10 cellular contexts compared by ENCODE assay signal in the genomic region with DNA sequence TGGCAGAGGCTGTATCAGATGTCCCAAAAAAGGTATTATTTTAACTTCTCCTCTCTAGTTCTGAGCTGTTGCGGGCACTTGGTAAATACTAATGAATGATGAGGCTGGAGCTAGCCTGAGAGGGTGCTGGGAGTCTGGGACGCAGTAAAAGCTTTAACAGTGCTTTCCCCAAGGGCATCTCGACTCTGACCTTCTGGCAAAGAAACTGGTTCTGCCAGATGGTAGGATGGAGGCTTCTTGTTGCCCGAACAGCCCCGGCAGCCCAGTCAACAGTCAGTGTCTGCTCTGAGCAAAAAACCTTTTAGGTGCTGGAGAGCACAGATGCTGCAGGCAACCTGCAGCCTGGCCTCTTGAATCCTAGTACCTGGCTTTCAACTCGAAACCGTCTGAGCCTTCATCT. TPM values are rescaled to one million over a fixed set of nuclear protein-coding genes. Genes with fewer than 3 reads are reported as not detected.
DNase-seq lines count a peak whose midpoint lies in the region; TF ChIP-seq lines count a peak whose summit lies in the region.
"Had no signal": no experiment of that assay in that cellular context is flagged by ENCODE, and none has a peak within 500 bp of the region (broad histone marks: within the 10 kb centered on the region; RNA-seq: fewer than 3 reads in every experiment).

No MANE protein-coding gene starts in this region.

- no peak for TF ChIP-seq POLR2A in sigmoid colon (IDR thresholded peaks at IDR 0.05)

- H3K27ac ChIP-seq in epithelial cell of prostate: peak overlapping the region; percentile 33
- H3K27ac ChIP-seq in sigmoid colon: peak overlapping the region in 3 of 4 donors; percentile 98 to 100 (median 98)

- no peak overlapping the region for H3K27ac Mint-ChIP-seq in T-helper 1 cell treated with Interleukin-12 subunit alpha and Interleukin-12 subunit beta and Interleukin-4 antibody, amounts not matched to agents 30 μg/mL and 1 μg/mL, for 36 hours
- H3K27ac Mint-ChIP-seq: stimulated activated effector memory CD8-positive, alpha-beta T cell treated with anti-CD3 and anti-CD28 coated beads, Interleukin-12 subunit alpha, Interleukin-12 subunit beta, amount 100 ng/mL, for 72 hours had no signal

- 18 to 65% methylated on average over 7 of the region's 7 CpGs for WGBS in sigmoid colon, 2 donors

- peaks cover 0 to 9% (median 0%) of the 10 kb centered on the region in 4 donors for H3K36me3 ChIP-seq in sigmoid colon

- H3K9me3 ChIP-seq in sigmoid colon: no peaks in the 10 kb centered on the region

- TF ChIP-seq CTCF in sigmoid colon (IDR thresholded peaks at IDR 0.05): no peak

- no peak overlapping the region for H3K4me3 ChIP-seq in sigmoid colon

- no peak for TF ChIP-seq EP300 in sigmoid colon (IDR thresholded peaks at IDR 0.05)

- H3K4me1 Mint-ChIP-seq in T-helper 1 cell treated with Interleukin-12 subunit alpha and Interleukin-12 subunit beta and Interleukin-4 antibody, amounts not matched to agents 30 μg/mL and 1 μg/mL, for 36 hours (ENCODE audit: low read depth): peaks cover 34% of the 10 kb centered on the region

- H3K9me3 Mint-ChIP-seq in T-helper 1 cell treated with Interleukin-12 subunit alpha and Interleukin-12 subunit beta and Interleukin-4 antibody, amounts not matched to agents 30 μg/mL and 1 μg/mL, for 36 hours: no peaks in the 10 kb centered on the region
- H3K9me3 Mint-ChIP-seq: stimulated activated effector memory CD8-positive, alpha-beta T cell treated with anti-CD3 and anti-CD28 coated beads, Interleukin-12 subunit alpha, Interleukin-12 subunit beta, amount 100 ng/mL, for 72 hours had no signal

- no peaks in the 10 kb centered on the region for H3K27me3 ChIP-seq in sigmoid colon

- no peak for DNase-seq in T-helper 1 cell
- peak; percentile 98 for DNase-seq in NCI-H82 (lab: John Stamatoyannopoulos, UW)
- no peak for DNase-seq in epithelial cell of prostate (ENCODE audit: low read depth, low spot score)
- no peak for DNase-seq in sigmoid colon
- DNase-seq in NCI-H2107 treated with DMSO at 0.1 percent for 48 hours (lab: John Stamatoyannopoulos, UW; ENCODE audit: unreplicated experiment): no peak
- no peak for DNase-seq in NCI-H187 treated with DMSO at 0.1 percent for 48 hours (lab: John Stamatoyannopoulos, UW)
- no peak for DNase-seq in mesenteric fat pad (ENCODE audit: low spot score)

- intact Hi-C loops in sigmoid colon (cut with DNase I): loop anchor here (5.0 kb wide), 1 partner anchor 155 kb away; a partner anchor contains a TSS

- peaks cover 20% of the 10 kb centered on the region for H3K36me3 Mint-ChIP-seq in T-helper 1 cell treated with Interleukin-12 subunit alpha and Interleukin-12 subunit beta and Interleukin-4 antibody, amounts not matched to agents 30 μg/mL and 1 μg/mL, for 36 hours (ENCODE audit: low read depth)

- peak overlapping the region; percentile 33 for H3K4me3 Mint-ChIP-seq in T-helper 1 cell treated with Interleukin-12 subunit alpha and Interleukin-12 subunit beta and Interleukin-4 antibody, amounts not matched to agents 30 μg/mL and 1 μg/mL, for 36 hours

- H3K27me3 Mint-ChIP-seq in T-helper 1 cell treated with Interleukin-12 subunit alpha and Interleukin-12 subunit beta and Interleukin-4 antibody, amounts not matched to agents 30 μg/mL and 1 μg/mL, for 36 hours (ENCODE audit: low read depth): no peaks in the 10 kb centered on the region

- H3K4me1 ChIP-seq in sigmoid colon: peaks cover 0 to 28% (median 18%) of the 10 kb centered on the region in 4 donors

RNA-seq across cellular contexts. Expression of a gene that starts 2.5 kb away (rescaled TPM):
- 100 to 1,000 TPM; 111 to 198 (median 154) TPM for total RNA-seq in sigmoid colon
- polyA plus RNA-seq in sigmoid colon: 100 to 1,000 TPM; 104 to 223 (median 162) TPM
- 94.5 TPM for total RNA-seq in mesenteric fat pad

RNA-seq across cellular contexts. Expression of a gene that starts 23.0 kb away (rescaled TPM):
- 100 to 1,000 TPM in 1 of 4 donors, 10 to 100 TPM in 3; 80.6 to 105 (median 93.9) TPM for total RNA-seq in sigmoid colon
- 10 to 100 TPM; 42.6 to 61.5 (median 55.9) TPM for polyA plus RNA-seq in sigmoid colon
- 85.4 TPM for total RNA-seq in mesenteric fat pad

RNA-seq across cellular contexts. Expression of a gene that starts 43.9 kb away (rescaled TPM):
- total RNA-seq in sigmoid colon (not detected), mesenteric fat pad (not detected)
- polyA plus RNA-seq in sigmoid colon: 1 to 10 TPM in 1 of 3 donors, under 1 TPM in 1, not detected in 1; 0.23 to 4.2 TPM
- polyA plus RNA-seq: AG04450 had no signal
